ENCODE assay signal across 8 cellular contexts in the genomic region with DNA sequence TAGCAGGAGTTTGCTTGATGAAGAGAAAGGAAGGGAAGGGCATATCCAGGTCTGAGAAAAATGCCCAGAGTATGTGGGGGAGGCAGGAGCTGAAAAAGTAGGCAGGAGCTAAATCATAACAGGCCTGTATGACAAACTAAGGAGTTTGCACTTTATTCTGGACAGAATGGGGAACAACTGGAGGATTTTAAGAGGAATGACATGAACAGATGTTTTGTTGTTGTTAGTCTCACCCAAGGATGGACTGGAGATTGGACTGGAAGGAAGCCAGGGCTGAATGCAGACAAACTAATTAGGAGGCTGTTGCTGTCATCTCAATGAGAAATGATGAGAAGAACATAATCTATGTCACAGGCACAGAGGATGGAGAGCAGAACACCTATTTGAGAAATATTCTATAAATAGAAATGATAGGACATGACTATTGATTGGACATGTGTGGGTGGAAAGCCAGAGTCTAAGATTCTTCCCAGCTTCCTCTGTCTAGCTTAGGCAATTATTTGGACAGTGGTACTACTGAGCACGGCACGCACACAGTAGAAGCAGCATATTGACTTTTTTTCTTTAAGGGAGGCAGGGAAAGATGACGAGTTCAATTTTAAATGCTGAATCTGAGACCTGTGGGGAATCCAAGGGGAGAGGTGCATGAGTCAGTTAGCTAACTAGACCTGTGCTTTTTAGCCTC.
A peak's percentile ranks its signal among the peaks of the same experiment; 100 is the strongest.
DNase-seq lines count a peak whose midpoint lies in the region; ATAC-seq and TF ChIP-seq lines count a peak whose summit lies in the region.

No MANE protein-coding gene starts in this region.

- DNase-seq in DMS 273 (lab: John Stamatoyannopoulos, UW; ENCODE audit: unreplicated experiment) (peak; percentile 39), DMS 273 treated with DMSO at 0.1 percent for 48 hours (lab: John Stamatoyannopoulos, UW) (no peak), NCI-H82 (lab: John Stamatoyannopoulos, UW) (peak; percentile 48), coronary artery (ENCODE audit: low spot score) (no peak), NCI-H2196 treated with DMSO at 0.1 percent for 48 hours (lab: John Stamatoyannopoulos, UW; ENCODE audit: unreplicated experiment) (no peak)

- ATAC-seq in GM21515 (IDR thresholded peaks at IDR 0.05; ENCODE audit: unreplicated experiment) (no peak), HG03439 (IDR thresholded peaks at IDR 0.05; ENCODE audit: unreplicated experiment) (no peak)

- peaks cover 14 to 17% of the 10 kb centered on the region in 2 donors for H3K4me1 ChIP-seq in mucosa of rectum (ENCODE audit: control insufficient read depth in 2 of 2, insufficient read depth in 2 of 2, low read length in 2 of 2)

- H3K27me3 ChIP-seq in mucosa of rectum (ENCODE audit: control insufficient read depth in 2 of 2, insufficient read depth in 2 of 2, low read length in 2 of 2): no peaks in the 10 kb centered on the region

- H3K4me3 ChIP-seq in coronary artery (peak overlapping the region; percentile 89), mucosa of rectum (ENCODE audit: low read length in 2 of 2) (peak overlapping the region; percentile 97 to 100)

- no peaks in the 10 kb centered on the region for H3K36me3 ChIP-seq in mucosa of rectum (ENCODE audit: control insufficient read depth in 2 of 2, insufficient read depth in 2 of 2, low read length in 2 of 2)

- TF ChIP-seq CTCF in coronary artery (IDR thresholded peaks at IDR 0.05): no peak

- H3K27ac ChIP-seq in coronary artery (peak overlapping the region; percentile 98 to 99), mucosa of rectum (ENCODE audit: low read depth in 2 of 2, low read length in 2 of 2) (peak overlapping the region; percentile 99)

- H3K9me3 ChIP-seq in mucosa of rectum (ENCODE audit: control insufficient read depth in 2 of 2, low read length in 2 of 2): no peaks in the 10 kb centered on the region

- peak overlapping the region; percentile 71 to 79 for H3K9ac ChIP-seq in mucosa of rectum (ENCODE audit: low read depth in 1 of 2, low read length in 2 of 2)

Comparison
In these comparisons a context has a peak if more than half of its experiments do, and no peak if none do; other contexts are left out.
1. DNase-seq: peak in DMS 273 (single experiment) and NCI-H82 (single experiment); none in DMS 273 treated with DMSO at 0.1 percent for 48 hours (single experiment), coronary artery (single experiment) and NCI-H2196 treated with DMSO at 0.1 percent for 48 hours (single experiment).